In genomic region chr7:125383324-125383723, GRCh38 we compare ENCODE assay signal across 20 cellular contexts.
DNase-seq lines count a peak whose midpoint lies in the region; ATAC-seq and TF ChIP-seq lines count a peak whose summit lies in the region.
"Had no signal": no experiment of that assay in that cellular context is flagged by ENCODE, and none has a peak within 500 bp of the region (broad histone marks: within the 10 kb centered on the region; RNA-seq: fewer than 3 reads in every experiment).

No MANE protein-coding gene starts in this region.

- no peak overlapping the region for H3K4me3 Mint-ChIP-seq in WTC11
- H3K4me3 Mint-ChIP-seq: naive B cell, T-helper 17 cell had no signal

- H3K4me1 ChIP-seq in spleen (no peaks in the 10 kb centered on the region), uterus (no peaks in the 10 kb centered on the region)
- H3K4me1 ChIP-seq: foreskin keratinocyte, prostate gland, testis had no signal

- 0 out of 2 replicates have a peak, but pooled peaks have one; percentile 3 for TF ChIP-seq CTCF in GM12875 (IDR thresholded peaks at IDR 0.05; ENCODE audit: borderline replicate concordance, insufficient read depth, low read depth, low read length)
- TF ChIP-seq CTCF in WTC11 (IDR thresholded peaks at IDR 0.05): no peak
- no peak for TF ChIP-seq CTCF in spleen (IDR thresholded peaks at IDR 0.05 in 8 of 11, conservative IDR thresholded peaks at IDR 0.05 in 3 of 11)
- no peak for TF ChIP-seq CTCF in uterus (IDR thresholded peaks at IDR 0.05)

- H3K9me3 ChIP-seq in spleen (peaks cover 0 to 17% (median 11%) of the 10 kb centered on the region in 8 donors), uterus (no peaks in the 10 kb centered on the region)
- H3K9me3 ChIP-seq: prostate gland, testis had no signal

- no peaks in the 10 kb centered on the region for H3K36me3 ChIP-seq in spleen
- no peaks in the 10 kb centered on the region for H3K36me3 ChIP-seq in uterus
- H3K36me3 ChIP-seq: prostate gland had no signal

- CTCF ChIA-PET in WTC11 (lab: Charles Lee): no interaction called here

- H3K27me3 ChIP-seq in spleen (replicated peaks in 1 of 7) (no peaks in the 10 kb centered on the region), uterus (no peaks in the 10 kb centered on the region)
- H3K27me3 ChIP-seq: foreskin keratinocyte, testis had no signal

- no peak overlapping the region for H3K27ac Mint-ChIP-seq in WTC11
- H3K27ac Mint-ChIP-seq: naive B cell, T-helper 17 cell had no signal

- peak; percentile 80 for ATAC-seq in WTC11
- ATAC-seq: foreskin keratinocyte, left ventricle myocardium superior, T-helper 17 cell had no signal

- WGBS in spleen, 5 donors: 35 to 50% (median 41%) methylated on average over 2 of the region's 2 CpGs

- no peaks in the 10 kb centered on the region for H3K4me1 Mint-ChIP-seq in WTC11
- H3K4me1 Mint-ChIP-seq: naive B cell, T-helper 17 cell had no signal

- TF ChIP-seq POLR2A in spleen (IDR thresholded peaks at IDR 0.05): no peak
- TF ChIP-seq POLR2A in uterus (IDR thresholded peaks at IDR 0.05): no peak

- H3K4me3 ChIP-seq in GM12875 (ENCODE audit: low read depth, low read length) (no peak overlapping the region), spleen (no peak overlapping the region), uterus (no peak overlapping the region)
- H3K4me3 ChIP-seq: prostate gland, testis had no signal

- H3K9me3 Mint-ChIP-seq in WTC11: no peaks in the 10 kb centered on the region

- DNase-seq in COLO829 (ENCODE audit: low spot score): peak; percentile 12
- peak; percentile 72 for DNase-seq in NAMALWA (ENCODE audit: low spot score)
- DNase-seq in WTC11 (ENCODE audit: low spot score): no peak
- DNase-seq in MV-4-11 (lab: John Stamatoyannopoulos, UW): no peak
- DNase-seq in spleen: no peak
- DNase-seq in H4 (ENCODE audit: low spot score): no peak
- no peak for DNase-seq in uterus
- DNase-seq: activated CD4-positive, alpha-beta T cell treated with anti-CD3 and anti-CD28 coated beads for 4 hours; activated CD8-positive, alpha-beta memory T cell treated with anti-CD3 and anti-CD28 coated beads, Interleukin-2, amount 50 U/mL, for 4 hours; aorta; left ventricle myocardium superior; naive B cell; NCI-H1930; RPMI8226; small intestine; T-helper 17 cell; testis had no signal

- no peaks in the 10 kb centered on the region for H3K27me3 Mint-ChIP-seq in WTC11 (ENCODE audit: low read depth)
- H3K27me3 Mint-ChIP-seq: naive B cell, T-helper 17 cell had no signal

- POLR2A ChIA-PET in WTC11 (lab: Charles Lee): no interaction called here

- no peaks in the 10 kb centered on the region for H3K36me3 Mint-ChIP-seq in WTC11
- H3K36me3 Mint-ChIP-seq: naive B cell had no signal

- intact Hi-C loops in spleen (cut with DNase I; ENCODE audit: low total_unique reads): no loop called here
- intact Hi-C loops in uterus (cut with DNase I; ENCODE audit: low total_unique reads): no loop called here

- H3K27ac ChIP-seq in spleen: no peak overlapping the region
- no peak overlapping the region for H3K27ac ChIP-seq in uterus
- H3K27ac ChIP-seq: foreskin keratinocyte, prostate gland, testis had no signal

TF ChIP-seq in WTC11, 78 proteins besides CTCF, POLR2A, EP300 and RAD21:
- no peak for TF ChIP-seq RELA (CRISPR knock-in tag; IDR thresholded peaks at IDR 0.05; ENCODE audit: borderline replicate concordance)
- no peak for TF ChIP-seq NFATC4 (CRISPR knock-in tag; IDR thresholded peaks at IDR 0.05)
- no peak for TF ChIP-seq IRF2 (CRISPR knock-in tag; IDR thresholded peaks at IDR 0.05; ENCODE audit: borderline replicate concordance, low read depth)
- TF ChIP-seq PRRX2 (CRISPR knock-in tag; IDR thresholded peaks at IDR 0.05): no peak
- no peak for TF ChIP-seq ZBTB21 (CRISPR knock-in tag; IDR thresholded peaks at IDR 0.05; ENCODE audit: borderline replicate concordance)
- TF ChIP-seq, protein P1, sequence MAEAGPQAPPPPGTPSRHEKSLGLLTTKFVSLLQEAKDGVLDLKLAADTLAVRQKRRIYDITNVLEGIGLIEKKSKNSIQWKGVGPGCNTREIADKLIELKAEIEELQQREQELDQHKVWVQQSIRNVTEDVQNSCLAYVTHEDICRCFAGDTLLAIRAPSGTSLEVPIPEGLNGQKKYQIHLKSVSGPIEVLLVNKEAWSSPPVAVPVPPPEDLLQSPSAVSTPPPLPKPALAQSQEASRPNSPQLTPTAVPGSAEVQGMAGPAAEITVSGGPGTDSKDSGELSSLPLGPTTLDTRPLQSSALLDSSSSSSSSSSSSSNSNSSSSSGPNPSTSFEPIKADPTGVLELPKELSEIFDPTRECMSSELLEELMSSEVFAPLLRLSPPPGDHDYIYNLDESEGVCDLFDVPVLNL (CRISPR knock-in tag; IDR thresholded peaks at IDR 0.05; ENCODE audit: borderline replicate concordance, low read depth): no peak

Comparison
In these comparisons a context has a peak if more than half of its experiments do, and no peak if none do; other contexts are left out.
1. DNase-seq: peak in COLO829 (single experiment) and NAMALWA (single experiment); none in WTC11 (single experiment), MV-4-11 (single experiment), spleen (single experiment), H4 (single experiment) and uterus (0 of 2).